ENCODE assay signal across 22 cellular contexts in the genomic region with DNA sequence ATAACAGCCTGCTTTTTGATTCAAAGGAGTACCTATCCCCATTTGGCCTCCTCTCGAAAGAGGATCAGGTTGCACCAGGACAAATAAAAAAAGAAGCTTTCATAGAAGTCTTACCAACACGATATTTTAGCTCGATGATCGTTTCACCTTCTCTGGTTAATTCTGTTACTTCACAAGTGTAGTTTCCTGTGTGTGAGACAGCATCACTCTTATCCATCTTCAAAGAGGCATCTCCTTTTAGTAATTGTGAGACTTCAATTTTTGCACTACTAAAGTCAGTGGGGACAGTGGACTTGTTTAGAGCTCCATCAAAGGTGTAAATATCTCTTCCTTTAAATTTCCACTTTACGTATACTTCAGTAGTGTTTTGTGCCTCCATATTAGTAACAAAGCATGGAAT. TPM values are rescaled to one million over a fixed set of nuclear protein-coding genes. Genes with fewer than 3 reads are reported as not detected.
DNase-seq lines count a peak whose midpoint lies in the region; ATAC-seq, FAIRE-seq and TF ChIP-seq lines count a peak whose summit lies in the region.
"Had no signal": no experiment of that assay in that cellular context is flagged by ENCODE, and none has a peak within 500 bp of the region (broad histone marks: within the 10 kb centered on the region; RNA-seq: fewer than 3 reads in every experiment).

No MANE protein-coding gene starts in this region.

- peak; percentile 40 for FAIRE-seq in GM19239 (lab: Jason Lieb, UNC)
- FAIRE-seq: colon had no signal

- TF ChIP-seq CTCF in activated B cell treated with CpG ODN at 0.5 μM for 24 hours (IDR thresholded peaks at IDR 0.05), result no peak

- H3K27ac Mint-ChIP-seq in activated T-cell treated with anti-CD3 and anti-CD28 coated beads, Interleukin-2, amount 50 U/mL, for 72 hours, result peak overlapping the region; percentile 38
- peak overlapping the region; percentile 26 for H3K27ac Mint-ChIP-seq in activated B cell treated with CpG ODN at 0.5 μM for 24 hours
- H3K27ac Mint-ChIP-seq in naive thymus-derived CD8-positive, alpha-beta T cell, result peak overlapping the region in 8 of 10 donors; percentile 6 to 85 (median 66)
- H3K27ac Mint-ChIP-seq: activated T-helper 1 cell treated with anti-CD3 and anti-CD28 coated beads, Interleukin-12 subunit alpha, Interleukin-12 subunit beta, Interleukin-2, Interleukin-4 antibody, amounts not matched to agents 30 ng/mL and 10 ng/mL and 1 ng/mL, durations not matched to agents 14 hours and 24 hours and 36 hours had no signal

- POLR2A ChIA-PET in activated B cell treated with CpG ODN at 0.5 μM for 24 hours (lab: Charles Lee), result interaction anchor here (0.6 to 2.6 kb wide), 2 partner anchors 10 to 45 kb away, joined by 3 to 12 read pairs; no protein-coding TSS in a partner anchor
- POLR2A ChIA-PET in naive thymus-derived CD8-positive, alpha-beta T cell (lab: Charles Lee), result interaction anchor here (1.2 to 1.8 kb wide), 2 partner anchors 10 to 12 kb away, joined by 5 to 7 read pairs; no protein-coding TSS in a partner anchor

- DNase-seq in activated T-cell treated with anti-CD3 and anti-CD28 coated beads, Interleukin-2, amount 50 U/mL, for 72 hours, result no peak
- DNase-seq in activated T-cell treated with anti-CD3 and anti-CD28 coated beads, Interleukin-2, amount 50 U/mL, for 1 hour, result no peak
- DNase-seq in GM19239 (ENCODE audit: insufficient read length, low spot score) (no peak), activated B cell treated with CpG ODN at 0.5 μM for 24 hours (no peak), NOMO-1 treated with dmso at 0.1 percent for 144 hours (lab: John Stamatoyannopoulos, UW; ENCODE audit: unreplicated experiment) (no peak), NCI-H774 (lab: John Stamatoyannopoulos, UW) (no peak), substantia nigra (lab: John Stamatoyannopoulos, UW) (no peak)
- no peak for DNase-seq in naive thymus-derived CD8-positive, alpha-beta T cell
- DNase-seq: activated CD4-positive, alpha-beta T cell treated with anti-CD3 and anti-CD28 coated beads, Interleukin-2, amount 50 U/mL, for 48 hours; DMS 273 treated with DMSO at 0.1 percent for 48 hours; effector memory CD4-positive, alpha-beta T cell; heart right ventricle; IMR-90; NCI-H2081 treated with DMSO at 0.1 percent for 48 hours; NCI-H510A treated with DMSO at 0.1 percent for 48 hours; SK-N-SH; upper lobe of left lung had no signal

- peak overlapping the region; percentile 38 to 75 for H3K4me3 Mint-ChIP-seq in activated T-cell treated with anti-CD3 and anti-CD28 coated beads, Interleukin-2, amount 50 U/mL, for 72 hours
- no peak overlapping the region for H3K4me3 Mint-ChIP-seq in activated B cell treated with CpG ODN at 0.5 μM for 24 hours
- peak overlapping the region in 9 of 10 donors; percentile 3 to 60 (median 47) for H3K4me3 Mint-ChIP-seq in naive thymus-derived CD8-positive, alpha-beta T cell
- H3K4me3 Mint-ChIP-seq: activated T-helper 1 cell treated with anti-CD3 and anti-CD28 coated beads, Interleukin-12 subunit alpha, Interleukin-12 subunit beta, Interleukin-2, Interleukin-4 antibody, amounts not matched to agents 30 ng/mL and 10 ng/mL and 1 ng/mL, durations not matched to agents 14 hours and 24 hours and 36 hours; CD14-positive monocyte had no signal

- H3K27me3 Mint-ChIP-seq in activated T-cell treated with anti-CD3 and anti-CD28 coated beads, Interleukin-2, amount 50 U/mL, for 72 hours (ENCODE audit: low read depth), result no peaks in the 10 kb centered on the region
- no peaks in the 10 kb centered on the region for H3K27me3 Mint-ChIP-seq in activated B cell treated with CpG ODN at 0.5 μM for 24 hours
- no peaks in the 10 kb centered on the region for H3K27me3 Mint-ChIP-seq in naive thymus-derived CD8-positive, alpha-beta T cell

- no peaks in the 10 kb centered on the region for H3K9me3 Mint-ChIP-seq in activated T-cell treated with anti-CD3 and anti-CD28 coated beads, Interleukin-2, amount 50 U/mL, for 72 hours
- no peaks in the 10 kb centered on the region for H3K9me3 Mint-ChIP-seq in activated B cell treated with CpG ODN at 0.5 μM for 24 hours
- H3K9me3 Mint-ChIP-seq in naive thymus-derived CD8-positive, alpha-beta T cell, result no peaks in the 10 kb centered on the region
- H3K9me3 Mint-ChIP-seq: activated T-helper 1 cell treated with anti-CD3 and anti-CD28 coated beads, Interleukin-12 subunit alpha, Interleukin-12 subunit beta, Interleukin-2, Interleukin-4 antibody, amounts not matched to agents 30 ng/mL and 10 ng/mL and 1 ng/mL, durations not matched to agents 14 hours and 24 hours and 36 hours had no signal

- peaks cover 79% of the 10 kb centered on the region for H3K4me1 Mint-ChIP-seq in activated T-cell treated with anti-CD3 and anti-CD28 coated beads, Interleukin-2, amount 50 U/mL, for 72 hours (ENCODE audit: low read depth)
- H3K4me1 Mint-ChIP-seq in activated B cell treated with CpG ODN at 0.5 μM for 24 hours, result peaks cover 27% of the 10 kb centered on the region
- peaks cover 13 to 68% (median 43%) of the 10 kb centered on the region in 4 donors for H3K4me1 Mint-ChIP-seq in naive thymus-derived CD8-positive, alpha-beta T cell

- CTCF ChIA-PET in activated B cell treated with CpG ODN at 0.5 μM for 24 hours (lab: Charles Lee), result no interaction called here

- H3K27ac ChIP-seq in substantia nigra (ENCODE audit: low read depth, low read length, poor library complexity, severe bottlenecking), result no peak overlapping the region
- H3K27ac ChIP-seq: breast epithelium, heart right ventricle, upper lobe of left lung had no signal

- peak in 1 of 2 donors; percentile 72 for ATAC-seq in activated T-cell treated with anti-CD3 and anti-CD28 coated beads, Interleukin-2, amount 50 U/mL, for 72 hours (replicated peaks in 1 of 2)
- no peak for ATAC-seq in activated B cell treated with CpG ODN at 0.5 μM for 24 hours (ENCODE audit: low read depth)
- ATAC-seq in naive thymus-derived CD8-positive, alpha-beta T cell, result peak; percentile 44 to 68
- ATAC-seq: HCT116, heart right ventricle had no signal

- intact Hi-C loops in activated B cell treated with CpG ODN at 0.5 μM for 24 hours (cut with micrococcal nuclease), result loop anchor here (1.0 kb wide), 1 partner anchor 9 kb away; no protein-coding TSS in a partner anchor

- H3K36me3 Mint-ChIP-seq in activated T-cell treated with anti-CD3 and anti-CD28 coated beads, Interleukin-2, amount 50 U/mL, for 72 hours (ENCODE audit: insufficient read depth in 2 of 2), result peaks cover 18 to 26% of the 10 kb centered on the region in 2 donors
- peaks cover 67% of the 10 kb centered on the region for H3K36me3 Mint-ChIP-seq in activated B cell treated with CpG ODN at 0.5 μM for 24 hours (ENCODE audit: low read depth)
- peaks cover 11 to 49% (median 21%) of the 10 kb centered on the region in 3 donors for H3K36me3 Mint-ChIP-seq in naive thymus-derived CD8-positive, alpha-beta T cell

RNA-seq across cellular contexts. Expression of a gene that starts 11.0 kb away (rescaled TPM):
- total RNA-seq in activated T-cell treated with anti-CD3 and anti-CD28 coated beads, Interleukin-2, amount 50 U/mL, for 72 hours, result 100 to 1,000 TPM; 139 to 153 TPM
- 158 and 184 TPM in 2 replicates for total RNA-seq in activated B cell treated with CpG ODN at 0.5 μM for 24 hours
- 100 to 1,000 TPM; 187 to 192 TPM for total RNA-seq in naive thymus-derived CD8-positive, alpha-beta T cell
- 100 to 1,000 TPM; 127 to 164 (median 135) TPM for polyA plus RNA-seq in naive thymus-derived CD8-positive, alpha-beta T cell
